8 cellular contexts compared by ENCODE assay signal in genomic region chr2:95076705-95077520, GRCh38. TPM values are rescaled to one million over a fixed set of nuclear protein-coding genes. Genes with fewer than 3 reads are reported as not detected.
A peak's percentile ranks its signal among the peaks of the same experiment; 100 is the strongest.
DNase-seq lines count a peak whose midpoint lies in the region; ATAC-seq lines count a peak whose summit lies in the region.

No MANE protein-coding gene starts in this region.

- H3K4me1 Mint-ChIP-seq in effector memory CD8-positive, alpha-beta T cell (ENCODE audit: low read depth in 2 of 2), result peaks cover 7 to 12% of the 10 kb centered on the region in 2 donors

- in situ Hi-C loops in ACHN (cut with HindIII; ENCODE audit: low pct_ligation_motif_present, low pct_unique_long_range_greater_than_20kb, low sequenced_read_pairs), result no loop called here

- peak overlapping the region; percentile 37 for H3K4me3 ChIP-seq in mesodermal cell (ENCODE audit: extremely low read depth, insufficient read depth, low read length, poor library complexity, severe bottlenecking)

- H3K4me3 Mint-ChIP-seq in effector memory CD8-positive, alpha-beta T cell, result peak overlapping the region; percentile 71

- DNase-seq in ACHN, result peak; percentile 78
- peak; percentile 79 for DNase-seq in NCI-H345 treated with DMSO at 0.1 percent for 48 hours (lab: John Stamatoyannopoulos, UW; ENCODE audit: unreplicated experiment)
- DNase-seq in activated CD8-positive, alpha-beta memory T cell treated with anti-CD3 and anti-CD28 coated beads for 4 hours (ENCODE audit: low read depth in 2 of 2), result peak; percentile 73 to 81
- peak; percentile 69 to 80 (median 70) for DNase-seq in effector memory CD8-positive, alpha-beta T cell
- DNase-seq in stimulated activated CD8-positive, alpha-beta memory T cell treated with anti-CD3 and anti-CD28 coated beads, Interleukin-15, amount 100 ng/mL, for 48 hours (ENCODE audit: low read depth in 2 of 2), result peak; percentile 81 to 83

- peaks cover 3% of the 10 kb centered on the region for H3K36me3 Mint-ChIP-seq in effector memory CD8-positive, alpha-beta T cell (ENCODE audit: insufficient read depth)

- ATAC-seq in GM18519 (IDR thresholded peaks at IDR 0.05; ENCODE audit: low FRiP score, unreplicated experiment) (peak; percentile 76), HG03108 (IDR thresholded peaks at IDR 0.05; ENCODE audit: unreplicated experiment) (peak; percentile 62)
- peak; percentile 88 for ATAC-seq in effector memory CD8-positive, alpha-beta T cell (replicated peaks)

- H3K27ac Mint-ChIP-seq in effector memory CD8-positive, alpha-beta T cell, result peak overlapping the region in 1 of 2 donors; percentile 32

- H3K9me3 Mint-ChIP-seq in effector memory CD8-positive, alpha-beta T cell, result no peaks in the 10 kb centered on the region

- H3K27me3 Mint-ChIP-seq in effector memory CD8-positive, alpha-beta T cell, result peaks cover 10 to 36% of the 10 kb centered on the region in 2 donors

- 11 to 15% methylated on average over 33 to 34 of the region's 44 CpGs for WGBS in mesodermal cell (ENCODE audit: insufficient coverage in 2 of 2), 2 experiments

- H3K9me3 ChIP-seq in mesodermal cell (ENCODE audit: control insufficient read depth, low read length), result no peaks in the 10 kb centered on the region

- no peaks in the 10 kb centered on the region for H3K36me3 ChIP-seq in mesodermal cell (ENCODE audit: control insufficient read depth, insufficient read depth, low read length)

- H3K4me1 ChIP-seq in mesodermal cell (ENCODE audit: control insufficient read depth, insufficient read depth, low read length, poor library complexity, severe bottlenecking), result no peaks in the 10 kb centered on the region

- no peak overlapping the region for H3K27ac ChIP-seq in mesodermal cell (ENCODE audit: low read depth, low read length, severe bottlenecking)

RNA-seq across cellular contexts. Expression of gene MRPS5, which starts 44.7 kb away (rescaled TPM):
- polyA plus RNA-seq in mesodermal cell (2013, experiment 1 of 2), result 61.2 TPM
- 59.0 TPM for polyA plus RNA-seq in mesodermal cell (2013, experiment 2 of 2)

RNA-seq across cellular contexts. Expression of gene MAL, which starts 51.4 kb away (rescaled TPM):
- 0.48 TPM for polyA plus RNA-seq in mesodermal cell (2013, experiment 1 of 2)
- 0.71 TPM for polyA plus RNA-seq in mesodermal cell (2013, experiment 2 of 2)
